ENCODE assay signal across 2 cellular contexts in the genomic region with DNA sequence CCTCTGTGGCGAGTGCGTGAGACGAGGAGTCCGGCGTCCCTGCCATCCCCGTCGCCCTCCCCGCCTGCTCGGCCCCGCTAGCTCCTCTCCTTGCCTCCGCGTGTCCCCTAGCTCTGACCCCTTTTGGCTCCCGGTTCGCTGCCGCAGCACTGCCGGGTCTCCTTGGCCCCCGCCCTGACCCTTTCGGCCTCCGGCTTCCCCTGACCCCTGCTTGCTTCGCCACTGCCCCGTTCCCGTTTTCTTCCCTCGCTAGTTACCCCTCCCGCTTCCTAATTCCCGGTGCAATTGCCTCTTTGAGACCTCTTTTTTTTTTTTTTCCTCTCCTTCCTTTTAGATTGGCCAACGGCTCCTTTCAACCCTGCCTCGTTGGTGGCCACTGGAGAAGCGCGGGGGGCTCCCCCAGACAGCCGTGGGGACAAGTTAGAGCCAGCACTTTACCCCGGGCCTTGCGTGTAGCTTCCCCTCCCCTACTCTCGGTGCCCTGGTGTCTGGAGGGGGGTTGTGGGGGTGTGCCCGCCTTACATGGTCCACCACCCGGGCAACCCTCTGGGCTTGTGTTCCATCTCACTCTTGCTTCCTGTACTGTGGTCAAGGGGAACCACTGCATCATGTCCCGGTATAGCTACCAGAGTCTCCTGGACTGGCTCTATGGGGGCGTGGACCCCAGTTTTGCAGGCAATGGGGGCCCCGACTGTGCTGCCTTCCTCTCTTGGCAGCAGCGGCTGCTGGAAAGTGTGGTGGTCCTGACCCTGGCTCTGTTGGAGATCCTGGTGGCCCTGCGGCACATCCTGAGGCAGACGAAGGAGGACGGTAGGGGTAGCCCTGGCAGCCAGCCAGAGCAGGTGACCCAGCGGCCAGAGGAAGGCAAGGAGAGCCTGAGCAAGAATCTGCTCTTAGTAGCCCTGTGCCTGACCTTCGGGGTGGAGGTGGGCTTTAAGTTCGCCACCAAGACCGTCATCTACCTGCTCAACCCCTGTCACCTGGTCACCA.
A peak's percentile ranks its signal among the peaks of the same experiment; 100 is the strongest.
TF ChIP-seq lines count a peak whose summit lies in the region.

No MANE protein-coding gene starts in this region.

TF ChIP-seq in HEK293, 187 proteins besides CTCF, POLR2A, EP300 and RAD21 (continues in another document):
- TF ChIP-seq ZSCAN5A (tag by site-specific recombination; IDR thresholded peaks at IDR 0.05): no peak
- TF ChIP-seq KLF8 (tag by site-specific recombination; IDR thresholded peaks at IDR 0.05): peak; percentile 56; the same call in 1 of the 2 replicates
- TF ChIP-seq KLF16 (tag by site-specific recombination; IDR thresholded peaks at IDR 0.05): no peak
- 0 out of 2 replicates have a peak, but pooled peaks have one; percentile 29 for TF ChIP-seq ZNF692 (tag by site-specific recombination; IDR thresholded peaks at IDR 0.05)
- peak; percentile 41; the same call in 1 of the 2 replicates for TF ChIP-seq BCL11A (tag by site-specific recombination; IDR thresholded peaks at IDR 0.05; ENCODE audit: low read depth)
- no peak for TF ChIP-seq ZNF112 (tag by site-specific recombination; IDR thresholded peaks at IDR 0.05)
- TF ChIP-seq ZBTB6 (tag by site-specific recombination; IDR thresholded peaks at IDR 0.05): no peak
- TF ChIP-seq ZNF529 (tag by site-specific recombination; IDR thresholded peaks at IDR 0.05; ENCODE audit: insufficient replicate concordance): no peak
- TF ChIP-seq, protein P1, sequence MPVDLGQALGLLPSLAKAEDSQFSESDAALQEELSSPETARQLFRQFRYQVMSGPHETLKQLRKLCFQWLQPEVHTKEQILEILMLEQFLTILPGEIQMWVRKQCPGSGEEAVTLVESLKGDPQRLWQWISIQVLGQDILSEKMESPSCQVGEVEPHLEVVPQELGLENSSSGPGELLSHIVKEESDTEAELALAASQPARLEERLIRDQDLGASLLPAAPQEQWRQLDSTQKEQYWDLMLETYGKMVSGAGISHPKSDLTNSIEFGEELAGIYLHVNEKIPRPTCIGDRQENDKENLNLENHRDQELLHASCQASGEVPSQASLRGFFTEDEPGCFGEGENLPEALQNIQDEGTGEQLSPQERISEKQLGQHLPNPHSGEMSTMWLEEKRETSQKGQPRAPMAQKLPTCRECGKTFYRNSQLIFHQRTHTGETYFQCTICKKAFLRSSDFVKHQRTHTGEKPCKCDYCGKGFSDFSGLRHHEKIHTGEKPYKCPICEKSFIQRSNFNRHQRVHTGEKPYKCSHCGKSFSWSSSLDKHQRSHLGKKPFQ (tag by site-specific recombination; IDR thresholded peaks at IDR 0.05): no peak
- 0 out of 2 replicates have a peak, but pooled peaks have one; percentile 1 for TF ChIP-seq ZNF146 (tag by site-specific recombination; IDR thresholded peaks at IDR 0.05)
- TF ChIP-seq, protein P2, sequence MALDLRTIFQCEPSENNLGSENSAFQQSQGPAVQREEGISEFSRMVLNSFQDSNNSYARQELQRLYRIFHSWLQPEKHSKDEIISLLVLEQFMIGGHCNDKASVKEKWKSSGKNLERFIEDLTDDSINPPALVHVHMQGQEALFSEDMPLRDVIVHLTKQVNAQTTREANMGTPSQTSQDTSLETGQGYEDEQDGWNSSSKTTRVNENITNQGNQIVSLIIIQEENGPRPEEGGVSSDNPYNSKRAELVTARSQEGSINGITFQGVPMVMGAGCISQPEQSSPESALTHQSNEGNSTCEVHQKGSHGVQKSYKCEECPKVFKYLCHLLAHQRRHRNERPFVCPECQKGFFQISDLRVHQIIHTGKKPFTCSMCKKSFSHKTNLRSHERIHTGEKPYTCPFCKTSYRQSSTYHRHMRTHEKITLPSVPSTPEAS (tag by site-specific recombination; IDR thresholded peaks at IDR 0.05): 0 out of 2 replicates have a peak, but pooled peaks have one; percentile 10
- TF ChIP-seq KLF9 (tag by site-specific recombination; IDR thresholded peaks at IDR 0.05; ENCODE audit: low read depth): peak; percentile 8; the same call in 1 of the 2 replicates

TF ChIP-seq in endothelial cell of umbilical vein, 7 proteins besides CTCF, POLR2A, EP300 and RAD21 (continued from another document):
- TF ChIP-seq GATA2 (IDR thresholded peaks at IDR 0.05; ENCODE audit: insufficient read depth, insufficient read length, low read depth, low read length): no peak
- TF ChIP-seq MYC (IDR thresholded peaks at IDR 0.05; ENCODE audit: low read depth, low read length): no peak
- TF ChIP-seq FOS (IDR thresholded peaks at IDR 0.05; ENCODE audit: borderline replicate concordance, insufficient read depth, low read length): no peak
- TF ChIP-seq, protein P3, sequence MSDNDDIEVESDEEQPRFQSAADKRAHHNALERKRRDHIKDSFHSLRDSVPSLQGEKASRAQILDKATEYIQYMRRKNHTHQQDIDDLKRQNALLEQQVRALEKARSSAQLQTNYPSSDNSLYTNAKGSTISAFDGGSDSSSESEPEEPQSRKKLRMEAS (IDR thresholded peaks at IDR 0.05; ENCODE audit: insufficient read depth, insufficient read length): no peak
TF ChIP-seq in endothelial cell of umbilical vein: peak in this region for 0.
